In genomic region chr9:35696520-35697215, GRCh38 we compare ENCODE assay signal across 1 cellular context.
TF ChIP-seq lines count a peak whose summit lies in the region.

No MANE protein-coding gene starts in this region.

TF ChIP-seq in SK-N-SH, 30 proteins besides CTCF, POLR2A, EP300 and RAD21:
- peak; percentile 47; the same call in 1 of the 2 replicates for TF ChIP-seq SMC3 (IDR thresholded peaks at IDR 0.05; ENCODE audit: low read depth, low read length)
- no peak for TF ChIP-seq RCOR1 (IDR thresholded peaks at IDR 0.05; ENCODE audit: low read length)
- TF ChIP-seq, protein P1, sequence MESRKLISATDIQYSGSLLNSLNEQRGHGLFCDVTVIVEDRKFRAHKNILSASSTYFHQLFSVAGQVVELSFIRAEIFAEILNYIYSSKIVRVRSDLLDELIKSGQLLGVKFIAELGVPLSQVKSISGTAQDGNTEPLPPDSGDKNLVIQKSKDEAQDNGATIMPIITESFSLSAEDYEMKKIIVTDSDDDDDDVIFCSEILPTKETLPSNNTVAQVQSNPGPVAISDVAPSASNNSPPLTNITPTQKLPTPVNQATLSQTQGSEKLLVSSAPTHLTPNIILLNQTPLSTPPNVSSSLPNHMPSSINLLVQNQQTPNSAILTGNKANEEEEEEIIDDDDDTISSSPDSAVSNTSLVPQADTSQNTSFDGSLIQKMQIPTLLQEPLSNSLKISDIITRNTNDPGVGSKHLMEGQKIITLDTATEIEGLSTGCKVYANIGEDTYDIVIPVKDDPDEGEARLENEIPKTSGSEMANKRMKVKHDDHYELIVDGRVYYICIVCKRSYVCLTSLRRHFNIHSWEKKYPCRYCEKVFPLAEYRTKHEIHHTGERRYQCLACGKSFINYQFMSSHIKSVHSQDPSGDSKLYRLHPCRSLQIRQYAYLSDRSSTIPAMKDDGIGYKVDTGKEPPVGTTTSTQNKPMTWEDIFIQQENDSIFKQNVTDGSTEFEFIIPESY (IDR thresholded peaks at IDR 0.05; ENCODE audit: borderline replicate concordance, low read depth), result no peak
